Comparison of ENCODE assay signal across 7 cellular contexts in the genomic region with DNA sequence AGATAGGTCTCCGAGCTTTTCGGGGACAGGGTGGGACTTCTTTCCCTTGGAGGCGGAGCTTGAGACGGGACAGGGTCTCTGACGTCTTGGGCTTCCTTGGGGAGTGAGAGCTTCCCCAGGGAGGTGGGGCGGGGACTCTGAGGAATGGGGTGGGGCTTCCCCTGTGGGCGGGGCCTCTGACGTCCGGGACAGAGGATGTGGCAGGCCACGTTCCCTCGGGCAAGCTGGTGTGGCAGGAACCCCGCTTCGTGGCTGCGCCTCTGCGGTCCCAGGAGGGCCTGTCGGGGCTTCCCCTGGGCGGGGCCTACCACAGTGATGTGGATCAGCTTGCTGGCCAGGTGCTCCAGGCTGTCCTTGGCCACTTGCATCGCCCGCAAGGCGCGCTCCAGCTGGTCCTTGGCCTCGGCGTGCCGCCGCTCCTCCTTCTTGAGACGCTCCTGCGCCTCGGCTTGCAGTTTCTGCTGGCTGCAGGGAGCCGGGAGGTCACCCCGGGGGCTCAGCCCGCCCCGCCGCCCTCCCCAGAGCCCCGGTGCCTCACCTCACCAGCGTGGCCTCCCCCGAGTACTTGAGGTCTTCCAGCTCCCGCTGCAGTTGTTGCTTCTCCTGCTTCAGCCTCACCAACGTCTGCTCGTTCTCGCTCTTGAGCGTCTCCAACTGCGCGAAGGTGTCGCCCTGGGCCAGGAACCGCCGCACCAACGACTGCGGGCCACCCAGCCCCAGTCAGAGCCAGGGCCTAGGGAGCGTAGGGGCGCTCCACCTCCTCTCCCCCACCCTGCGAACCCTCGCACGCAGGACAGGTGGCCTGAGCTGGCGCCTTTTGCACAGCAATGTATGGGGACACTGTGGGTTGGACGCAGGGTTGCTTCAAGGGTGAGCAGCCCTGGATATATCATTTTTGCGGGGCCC. TPM values are rescaled to one million over a fixed set of nuclear protein-coding genes. Genes with fewer than 3 reads are reported as not detected.
DNase-seq lines count a peak whose midpoint lies in the region; ATAC-seq and TF ChIP-seq lines count a peak whose summit lies in the region.

No MANE protein-coding gene starts in this region.

- no peaks in the 10 kb centered on the region for H3K36me3 ChIP-seq in mucosa of descending colon (ENCODE audit: low read depth)

- no peaks in the 10 kb centered on the region for H3K9me3 ChIP-seq in mucosa of descending colon

- ATAC-seq in GM18909 (IDR thresholded peaks at IDR 0.05; ENCODE audit: poor library complexity, unreplicated experiment) (peak; percentile 78), mucosa of descending colon (peak; percentile 80)

- H3K4me1 ChIP-seq in mucosa of descending colon (ENCODE audit: low read depth): peaks cover 39% of the 10 kb centered on the region

- peak; percentile 60 for DNase-seq in HT-29 (ENCODE audit: low spot score)
- DNase-seq in activated CD4-positive, alpha-beta T cell treated with anti-CD3 and anti-CD28 coated beads, Interleukin-2, amount 50 U/mL, for 4 hours: peak; percentile 26 to 30
- DNase-seq in effector CD8-positive, alpha-beta T cell (lab: John Stamatoyannopoulos, UW): peak; percentile 27
- DNase-seq in mucosa of descending colon: peak; percentile 80 to 92 (median 87)
- DNase-seq in stimulated activated CD8-positive, alpha-beta memory T cell treated with anti-CD3 and anti-CD28 coated beads, Interleukin-4, amount 100 ng/mL, for 48 hours: peak; percentile 87
- no peak for DNase-seq in GOT3 (lab: John Stamatoyannopoulos, UW)

- intact Hi-C loops in mucosa of descending colon (cut with DNase I, micrococcal nuclease): no loop called here

- H3K4me3 ChIP-seq in mucosa of descending colon: no peak overlapping the region

- TF ChIP-seq CTCF in mucosa of descending colon (IDR thresholded peaks at IDR 0.05): no peak

RNA-seq across cellular contexts. Expression of gene RGL3, which starts 3.3 kb away (rescaled TPM):
- 69.4 and 71.5 TPM in 2 replicates for total RNA-seq in HT-29 (2014; rRNA removed; shearing (Covaris generic))
- total RNA-seq in mucosa of descending colon: 10 to 100 TPM; 10.7 to 15.1 (median 11.0) TPM

RNA-seq across cellular contexts. Expression of gene ODAD3, which starts 12.5 kb away (rescaled TPM):
- not detected in 2 replicates for total RNA-seq in HT-29 (2014; rRNA removed; shearing (Covaris generic))
- total RNA-seq in mucosa of descending colon: under 1 TPM in 2 of 3 donors, not detected in 1; 0.14 to 0.28 TPM

RNA-seq across cellular contexts. Expression of gene PRKCSH, which starts 13.0 kb away (rescaled TPM):
- total RNA-seq in HT-29 (2014; rRNA removed; shearing (Covaris generic)): 145 and 159 TPM in 2 replicates
- 100 to 1,000 TPM; 249 to 337 (median 302) TPM for total RNA-seq in mucosa of descending colon

RNA-seq across cellular contexts. Expression of gene EPOR, which starts 38.3 kb away (rescaled TPM):
- 3.7 and 3.8 TPM in 2 replicates for total RNA-seq in HT-29 (2014; rRNA removed; shearing (Covaris generic))
- total RNA-seq in mucosa of descending colon: 1 to 10 TPM; 2.8 to 4.7 (median 3.6) TPM

RNA-seq across cellular contexts. Expression of gene SWSAP1, which starts 48.0 kb away (rescaled TPM):
- 3.9 and 5.4 TPM in 2 replicates for total RNA-seq in HT-29 (2014; rRNA removed; shearing (Covaris generic))
- total RNA-seq in mucosa of descending colon: 1 to 10 TPM; 2.5 to 3.4 (median 3.3) TPM
